1 cellular context compared by ENCODE assay signal in genomic region chr19:5026706-5027273, GRCh38.
TF ChIP-seq lines count a peak whose summit lies in the region.

No MANE protein-coding gene starts in this region.

TF ChIP-seq in GM23338, 12 proteins besides CTCF, POLR2A, EP300 and RAD21 (continued from another document):
- no peak for TF ChIP-seq REST (IDR thresholded peaks at IDR 0.05; ENCODE audit: unreplicated experiment)
- TF ChIP-seq STAT1 (IDR thresholded peaks at IDR 0.05; ENCODE audit: unreplicated experiment), result no peak
- TF ChIP-seq NANOG (IDR thresholded peaks at IDR 0.05; ENCODE audit: borderline replicate concordance), result no peak
- TF ChIP-seq POLR2AphosphoS5 (IDR thresholded peaks at IDR 0.05; ENCODE audit: low read depth), result no peak
- no peak for TF ChIP-seq EZH2phosphoT487 (IDR thresholded peaks at IDR 0.05; ENCODE audit: unreplicated experiment)
